ENCODE assay signal across 3 cellular contexts in genomic region chr1:204345425-204345824, GRCh38.
TF ChIP-seq lines count a peak whose summit lies in the region.

No MANE protein-coding gene starts in this region.

TF ChIP-seq in A549, 52 proteins besides CTCF, POLR2A, EP300 and RAD21:
- TF ChIP-seq E2F6 (IDR thresholded peaks at IDR 0.05; ENCODE audit: borderline replicate concordance, low read depth): no peak
- no peak for TF ChIP-seq TP53 (CRISPR knock-in tag; IDR thresholded peaks at IDR 0.05)
- TF ChIP-seq JUNB (IDR thresholded peaks at IDR 0.05): no peak

TF ChIP-seq in IMR-90, 13 proteins besides CTCF, POLR2A, EP300 and RAD21:
- TF ChIP-seq USF2 (IDR thresholded peaks at IDR 0.05; ENCODE audit: low read depth, low read length) (no peak), MAFK (IDR thresholded peaks at IDR 0.05; ENCODE audit: low read depth, low read length) (no peak), FOS (IDR thresholded peaks at IDR 0.05; ENCODE audit: low read depth, low read length) (no peak), NFE2L2 (IDR thresholded peaks at IDR 0.05; ENCODE audit: low read depth, low read length) (no peak), MXI1 (IDR thresholded peaks at IDR 0.05; ENCODE audit: borderline replicate concordance, low read depth, low read length) (no peak), CHD1 (IDR thresholded peaks at IDR 0.05; ENCODE audit: low read depth, low read length) (no peak), MAZ (IDR thresholded peaks at IDR 0.05; ENCODE audit: borderline replicate concordance, low read depth, low read length) (no peak), RCOR1 (IDR thresholded peaks at IDR 0.05; ENCODE audit: insufficient replicate concordance, low read length) (no peak), CEBPB (IDR thresholded peaks at IDR 0.05; ENCODE audit: low read depth, low read length) (no peak), RFX5 (IDR thresholded peaks at IDR 0.05; ENCODE audit: low read depth, low read length) (no peak), SMC3 (IDR thresholded peaks at IDR 0.05; ENCODE audit: low read depth, low read length) (no peak), ELK1 (IDR thresholded peaks at IDR 0.05; ENCODE audit: borderline replicate concordance, low read depth, low read length) (no peak), BHLHE40 (IDR thresholded peaks at IDR 0.05; ENCODE audit: low read depth, low read length) (no peak)

TF ChIP-seq in H1, 55 proteins besides CTCF, POLR2A, EP300 and RAD21:
- no peak for TF ChIP-seq EZH2 (IDR thresholded peaks at IDR 0.05; ENCODE audit: low read depth, low read length, severe bottlenecking)
- no peak for TF ChIP-seq TCF12 (IDR thresholded peaks at IDR 0.05; ENCODE audit: low read depth, low read length)
- no peak for TF ChIP-seq SUZ12 (IDR thresholded peaks at IDR 0.05; ENCODE audit: low read length)
- no peak for TF ChIP-seq YY1 (IDR thresholded peaks at IDR 0.05; ENCODE audit: low read depth, low read length)
- TF ChIP-seq ZNF274 (IDR thresholded peaks at IDR 0.05; ENCODE audit: borderline replicate concordance, extremely low read depth, low read length): no peak
- TF ChIP-seq SAP30 (IDR thresholded peaks at IDR 0.05; ENCODE audit: insufficient read depth, insufficient replicate concordance, low read length): no peak
- TF ChIP-seq ATF3 (IDR thresholded peaks at IDR 0.05; ENCODE audit: insufficient read depth, low read depth, low read length): no peak
- no peak for TF ChIP-seq SRF (IDR thresholded peaks at IDR 0.05; ENCODE audit: low read depth, low read length)
- no peak for TF ChIP-seq RFX5 (IDR thresholded peaks at IDR 0.05; ENCODE audit: borderline replicate concordance, low read depth, low read length)
- TF ChIP-seq JUND (IDR thresholded peaks at IDR 0.05; ENCODE audit: low read length): no peak
- TF ChIP-seq BACH1 (IDR thresholded peaks at IDR 0.05; ENCODE audit: low read length): no peak
- no peak for TF ChIP-seq GTF2F1 (IDR thresholded peaks at IDR 0.05; ENCODE audit: borderline replicate concordance, low read depth, low read length)
- no peak for TF ChIP-seq TAF7 (optimal IDR thresholded peaks at IDR 0.05; ENCODE audit: borderline replicate concordance, low read depth, low read length)
- no peak for TF ChIP-seq MAX (IDR thresholded peaks at IDR 0.05)
